ENCODE assay signal across 19 cellular contexts in genomic region chr9:89026878-89027277, GRCh38.
"Had no signal": no experiment of that assay in that cellular context is flagged by ENCODE, and none has a peak within 500 bp of the region (broad histone marks: within the 10 kb centered on the region; RNA-seq: fewer than 3 reads in every experiment).

No MANE protein-coding gene starts in this region.

- DNase-seq: effector memory CD4-positive, alpha-beta T cell; gastrocnemius medialis; heart right ventricle; hypothalamus; kidney glomerular epithelial cell; mammary epithelial cell; naive thymus-derived CD4-positive, alpha-beta T cell; nephron progenitor cell; psoas muscle; retina; right lobe of liver; spleen; stimulated activated CD4-positive, alpha-beta T cell treated with anti-CD3 and anti-CD28 coated beads, Interleukin-15, amount 100 ng/mL, for 24 hours; stimulated activated CD4-positive, alpha-beta T cell treated with anti-CD3 and anti-CD28 coated beads, Interleukin-1b, Interleukin-23, amount 100 ng/mL, for 48 hours; stimulated activated CD4-positive, alpha-beta T cell treated with anti-CD3 and anti-CD28 coated beads, Interleukin-4, amount 100 ng/mL, for 4 hours; stimulated activated naive B cell treated with anti-CD40 and anti-IgM and Interleukin-4, amounts not matched to agents 10 μg/mL and 1 μg/mL and 100 μg/mL, for 72 hours; stimulated activated naive CD8-positive, alpha-beta T cell treated with anti-CD3 and anti-CD28 coated beads, Interleukin-15, amount 100 ng/mL, for 72 hours; testis had no signal

- H3K4me3 ChIP-seq: gastrocnemius medialis, heart right ventricle, psoas muscle, right lobe of liver, spleen, testis, tibial nerve had no signal
